8 cellular contexts compared by ENCODE assay signal in genomic region chr15:38440353-38441129, GRCh38. TPM values are rescaled to one million over a fixed set of nuclear protein-coding genes. Genes with fewer than 3 reads are reported as not detected.
DNase-seq lines count a peak whose midpoint lies in the region; ATAC-seq lines count a peak whose summit lies in the region.

No MANE protein-coding gene starts in this region.

- DNase-seq in Ammon's horn (ENCODE audit: low spot score) (peak; percentile 82), NCI-H2227 treated with DMSO at 0.1 percent for 48 hours (lab: John Stamatoyannopoulos, UW) (peak; percentile 47), ecto neural progenitor cell (ENCODE audit: low spot score) (peak; percentile 56), lung microvascular endothelial cell (ENCODE audit: low read depth in 2 of 2) (peak; percentile 68 to 84)
- peak; percentile 29 for DNase-seq in activated CD4-positive, CD25-positive, alpha-beta regulatory T cell treated with anti-CD3 and anti-CD28 coated beads, Interleukin-2, amount 50 U/mL, for 16 hours (ENCODE audit: low read depth, low spot score)
- peak; percentile 11 for DNase-seq in stimulated activated naive CD4-positive, alpha-beta T cell treated with Interleukin-2 at 50 U/mL for 16 hours (lab: John Stamatoyannopoulos, UW)

- peak; percentile 80 for ATAC-seq in GM18867 (IDR thresholded peaks at IDR 0.05; ENCODE audit: unreplicated experiment)
- ATAC-seq in HG03135 (IDR thresholded peaks at IDR 0.05; ENCODE audit: unreplicated experiment), result peak; percentile 67

RNA-seq across cellular contexts. Expression of gene FAM98B, which starts 13.4 kb away (rescaled TPM):
- 4.2 and 5.0 TPM in 2 replicates for total RNA-seq in lung microvascular endothelial cell

Comparison
In these comparisons a context has a peak if more than half of its experiments do, and no peak if none do; other contexts are left out.
1. Peak in every context shown above with its lines: DNase-seq and ATAC-seq.
2. DNase-seq: peak in every context shown above with its lines; median percentile 82 in Ammon's horn; 76 in lung microvascular endothelial cell; 56 in ecto neural progenitor cell; 47 in NCI-H2227 treated with DMSO at 0.1 percent for 48 hours; 29 in activated CD4-positive, CD25-positive, alpha-beta regulatory T cell treated with anti-CD3 and anti-CD28 coated beads, Interleukin-2, amount 50 U/mL, for 16 hours; 11 in stimulated activated naive CD4-positive, alpha-beta T cell treated with Interleukin-2 at 50 U/mL for 16 hours.